ENCODE assay signal across 17 cellular contexts in genomic region chrX:17608898-17609297, GRCh38.
DNase-seq lines count a peak whose midpoint lies in the region; ATAC-seq and TF ChIP-seq lines count a peak whose summit lies in the region.
"Had no signal": no experiment of that assay in that cellular context is flagged by ENCODE, and none has a peak within 500 bp of the region (broad histone marks: within the 10 kb centered on the region; RNA-seq: fewer than 3 reads in every experiment).

No MANE protein-coding gene starts in this region.

- H3K27ac ChIP-seq in RWPE2 (ENCODE audit: poor library complexity, severe bottlenecking), result peak overlapping the region; percentile 14
- H3K27ac ChIP-seq: gastroesophageal sphincter, HL-60 had no signal

- no peak for TF ChIP-seq CTCF in RWPE2 (IDR thresholded peaks at IDR 0.05; ENCODE audit: poor library complexity, severe bottlenecking)
- no peak for TF ChIP-seq CTCF in nephron progenitor cell (IDR thresholded peaks at IDR 0.05)

- peaks cover 82% of the 10 kb centered on the region for H3K4me1 Mint-ChIP-seq in nephron progenitor cell

- peaks cover 3% of the 10 kb centered on the region for H3K9me3 Mint-ChIP-seq in nephron progenitor cell
- H3K9me3 Mint-ChIP-seq: activated CD4-positive, alpha-beta T cell treated with anti-CD3 and anti-CD28 coated beads, Interleukin-2, amount 10 ng/mL, durations not matched to agents 7 days and 5 days; activated naive CD8-positive, alpha-beta T cell treated with anti-CD3 and anti-CD28 coated beads, Interleukin-2, amount 50 U/mL, for 24 hours had no signal

- H3K27me3 Mint-ChIP-seq in nephron progenitor cell (ENCODE audit: low read depth, poor library complexity), result no peaks in the 10 kb centered on the region
- H3K27me3 Mint-ChIP-seq: activated naive CD8-positive, alpha-beta T cell treated with anti-CD3 and anti-CD28 coated beads, Interleukin-2, amount 50 U/mL, for 24 hours had no signal

- no peaks in the 10 kb centered on the region for H3K9me3 ChIP-seq in RWPE2 (ENCODE audit: severe bottlenecking)
- H3K9me3 ChIP-seq: gastroesophageal sphincter had no signal

- H3K4me3 ChIP-seq in RWPE2 (ENCODE audit: severe bottlenecking), result no peak overlapping the region
- H3K4me3 ChIP-seq: gastroesophageal sphincter had no signal

- H3K27me3 ChIP-seq in RWPE2 (ENCODE audit: insufficient read depth, poor library complexity, severe bottlenecking), result no peaks in the 10 kb centered on the region
- H3K27me3 ChIP-seq: gastroesophageal sphincter had no signal

- peak overlapping the region; percentile 76 for H3K27ac Mint-ChIP-seq in nephron progenitor cell
- H3K27ac Mint-ChIP-seq: activated CD4-positive, alpha-beta T cell treated with anti-CD3 and anti-CD28 coated beads, Interleukin-2, amount 10 ng/mL, durations not matched to agents 7 days and 5 days; activated naive CD8-positive, alpha-beta T cell treated with anti-CD3 and anti-CD28 coated beads, Interleukin-2, amount 50 U/mL, for 24 hours had no signal

- intact Hi-C loops in Right ventricle myocardium superior (cut with DNase I), result no loop called here

- no peak overlapping the region for H3K4me3 Mint-ChIP-seq in nephron progenitor cell
- H3K4me3 Mint-ChIP-seq: activated CD4-positive, alpha-beta T cell treated with anti-CD3 and anti-CD28 coated beads, Interleukin-2, amount 10 ng/mL, durations not matched to agents 7 days and 5 days; activated naive CD8-positive, alpha-beta T cell treated with anti-CD3 and anti-CD28 coated beads, Interleukin-2, amount 50 U/mL, for 24 hours had no signal

- H3K4me1 ChIP-seq in RWPE2 (ENCODE audit: insufficient read depth, poor library complexity, severe bottlenecking), result peaks cover 4% of the 10 kb centered on the region

- no peaks in the 10 kb centered on the region for H3K36me3 Mint-ChIP-seq in nephron progenitor cell (ENCODE audit: low read depth)

- peak; percentile 76 for ATAC-seq in RWPE2 (ENCODE audit: low read depth)
- no peak for ATAC-seq in Right ventricle myocardium superior (ENCODE audit: poor library complexity)
- ATAC-seq: activated naive CD8-positive, alpha-beta T cell treated with anti-CD3 and anti-CD28 coated beads, Interleukin-2, amount 50 U/mL, for 24 hours; gastroesophageal sphincter had no signal

- peak; percentile 51 for DNase-seq in H4 (ENCODE audit: low spot score)
- DNase-seq in NCI-H2081 (lab: John Stamatoyannopoulos, UW), result peak; percentile 50 to 87
- no peak for DNase-seq in RWPE2 (ENCODE audit: low spot score)
- no peak for DNase-seq in nephron progenitor cell
- no peak for DNase-seq in DMS114 treated with DMSO at 0.1 percent for 48 hours (lab: John Stamatoyannopoulos, UW; ENCODE audit: unreplicated experiment)
- no peak for DNase-seq in activated naive CD4-positive, alpha-beta T cell treated with anti-CD3 and anti-CD28 coated beads, Interleukin-2, amount 50 U/mL, for 16 hours
- DNase-seq in hippocampal formation (lab: John Stamatoyannopoulos, UW), result no peak
- no peak for DNase-seq in Right ventricle myocardium superior
- DNase-seq: activated CD4-positive, alpha-beta T cell treated with anti-CD3 and anti-CD28 coated beads, Interleukin-2, amount 10 ng/mL, durations not matched to agents 7 days and 5 days; activated naive CD8-positive, alpha-beta T cell treated with anti-CD3 and anti-CD28 coated beads, Interleukin-2, amount 50 U/mL, for 24 hours; activated T-cell treated with anti-CD3 and anti-CD28 coated beads, Interleukin-2, amount 50 U/mL, for 1 hour; cerebellar nuclear complex; HCEC 1CT; midbrain; NCI-H526 had no signal

- no peaks in the 10 kb centered on the region for H3K36me3 ChIP-seq in RWPE2 (ENCODE audit: low read depth)
- H3K36me3 ChIP-seq: gastroesophageal sphincter had no signal

Comparison
In these comparisons a context has a peak if more than half of its experiments do, and no peak if none do; other contexts are left out.
1. DNase-seq: peak in H4 (single experiment) and NCI-H2081 (2 of 2); none in RWPE2 (single experiment), nephron progenitor cell (single experiment), DMS114 treated with DMSO at 0.1 percent for 48 hours (single experiment), activated naive CD4-positive, alpha-beta T cell treated with anti-CD3 and anti-CD28 coated beads, Interleukin-2, amount 50 U/mL, for 16 hours (single experiment), hippocampal formation (0 of 2) and Right ventricle myocardium superior (single experiment).